25 cellular contexts compared by ENCODE assay signal in the genomic region with DNA sequence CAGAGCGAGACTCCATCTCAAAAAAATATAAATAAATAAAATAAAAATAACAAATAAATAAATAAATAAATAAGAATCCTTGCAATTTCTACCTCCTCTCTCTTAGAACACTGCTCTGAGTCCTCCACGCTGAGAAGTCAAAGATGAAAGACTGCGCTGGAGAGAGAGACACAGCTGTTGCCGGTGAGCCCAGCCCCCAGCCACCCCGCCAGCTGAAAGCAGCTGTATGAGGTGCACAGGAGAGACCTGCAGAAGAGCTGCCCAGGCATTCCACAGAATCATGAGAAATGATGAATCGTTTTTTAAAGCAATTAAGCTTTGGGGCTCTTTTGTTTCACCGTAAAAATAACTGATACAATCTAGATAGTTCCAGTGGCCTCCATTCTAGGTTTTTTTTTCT.
"Had no signal": no experiment of that assay in that cellular context is flagged by ENCODE, and none has a peak within 500 bp of the region (broad histone marks: within the 10 kb centered on the region; RNA-seq: fewer than 3 reads in every experiment).

No MANE protein-coding gene starts in this region.

- H3K36me3 Mint-ChIP-seq: immature natural killer cell; memory B cell; naive thymus-derived CD4-positive, alpha-beta T cell had no signal

- H3K4me3 ChIP-seq: coronary artery, dorsolateral prefrontal cortex, esophagus muscularis mucosa, gastroesophageal sphincter, heart left ventricle, hepatocyte, left lung, lower lobe of right lung had no signal

- H3K4me2 ChIP-seq: hepatocyte had no signal

- ATAC-seq: foreskin keratinocyte; gastroesophageal sphincter; heart left ventricle; left colon; left lung; left ventricle myocardium superior; lower lobe of right lung; naive thymus-derived CD4-positive, alpha-beta T cell had no signal

- H3K4me1 ChIP-seq: foreskin keratinocyte, left lung, lower lobe of right lung had no signal

- H3K9me3 Mint-ChIP-seq: immature natural killer cell, memory B cell had no signal

- H3K36me3 ChIP-seq: esophagus muscularis mucosa, gastroesophageal sphincter, heart left ventricle, left lung, lower lobe of right lung had no signal

- DNase-seq: dermis blood vessel endothelial cell; dorsolateral prefrontal cortex; effector CD4-positive, alpha-beta T cell; effector memory CD4-positive, alpha-beta T cell; foreskin keratinocyte; heart left ventricle; hypothalamus; immature natural killer cell; islet precursor cell; kidney; kidney glomerular epithelial cell; left colon; left lung; left ventricle myocardium superior; lower lobe of right lung; mesendoderm; midbrain; naive thymus-derived CD4-positive, alpha-beta T cell had no signal

- H3K27me3 Mint-ChIP-seq: memory B cell had no signal

- H3K27ac Mint-ChIP-seq: immature natural killer cell; memory B cell; naive thymus-derived CD4-positive, alpha-beta T cell had no signal

- H3K27ac ChIP-seq: coronary artery, dorsolateral prefrontal cortex, esophagus muscularis mucosa, foreskin keratinocyte, gastroesophageal sphincter, heart left ventricle, hepatocyte, left lung, lower lobe of right lung had no signal

- H3K9me3 ChIP-seq: esophagus muscularis mucosa, gastroesophageal sphincter, heart left ventricle, left lung, lower lobe of right lung had no signal

- H3K27me3 ChIP-seq: esophagus muscularis mucosa, heart left ventricle, left lung had no signal

- H3K79me2 ChIP-seq: hepatocyte had no signal

- H2AFZ ChIP-seq: hepatocyte had no signal

- H3K4me3 Mint-ChIP-seq: immature natural killer cell; memory B cell; naive thymus-derived CD4-positive, alpha-beta T cell had no signal

- H3K4me1 Mint-ChIP-seq: immature natural killer cell; naive thymus-derived CD4-positive, alpha-beta T cell had no signal

- FAIRE-seq: endothelial cell of umbilical vein, frontal cortex, kidney had no signal
